In the genomic region with DNA sequence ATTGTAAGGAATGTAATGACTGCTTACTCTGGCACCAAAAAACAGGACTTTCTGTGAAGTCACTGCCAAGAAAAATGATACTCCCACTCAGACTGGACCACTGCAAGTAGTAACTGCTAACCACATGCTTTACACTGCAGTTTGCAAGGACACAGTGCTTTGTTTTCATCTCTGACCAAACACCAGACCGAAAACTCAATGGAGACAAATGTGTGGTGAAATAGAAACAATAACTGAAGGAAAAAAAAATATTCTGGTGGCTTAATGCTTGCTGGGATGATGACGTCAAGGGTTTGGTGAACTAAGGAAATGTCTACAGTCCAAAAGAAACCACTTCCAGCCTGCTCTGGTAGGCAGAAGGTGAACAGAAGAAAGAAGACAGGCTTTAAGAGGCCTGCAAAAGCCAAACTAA, we compare ENCODE assay signal across 10 cellular contexts. TPM values are rescaled to one million over a fixed set of nuclear protein-coding genes. Genes with fewer than 3 reads are reported as not detected.
DNase-seq lines count a peak whose midpoint lies in the region; ATAC-seq, FAIRE-seq and TF ChIP-seq lines count a peak whose summit lies in the region.
"Had no signal": no experiment of that assay in that cellular context is flagged by ENCODE, and none has a peak within 500 bp of the region (broad histone marks: within the 10 kb centered on the region; RNA-seq: fewer than 3 reads in every experiment).

No MANE protein-coding gene starts in this region.

- no peak for TF ChIP-seq POLR2A in HepG2 (IDR thresholded peaks at IDR 0.05; ENCODE audit: insufficient read depth in 1 of 2, low read depth in 2 of 2, low read length in 2 of 2)

- POLR2A ChIA-PET in HepG2 (lab: Yijun Ruan, JAX) = no interaction called here

- H3K36me3 ChIP-seq in adipocyte (ENCODE audit: control insufficient read depth, insufficient read depth, low read length, severe bottlenecking) (peaks cover 3% of the 10 kb centered on the region), kidney (ENCODE audit: control insufficient read depth in 1 of 2, insufficient read depth in 2 of 2, low read length in 2 of 2) (no peaks in the 10 kb centered on the region), thoracic aorta (no peaks in the 10 kb centered on the region), HepG2 (replicated peaks in 1 of 2; ENCODE audit: control insufficient read depth in 1 of 2, insufficient read depth in 2 of 2, low read length in 2 of 2) (no peaks in the 10 kb centered on the region)

- H3K4me3 ChIP-seq in adipocyte (ENCODE audit: low read length) = no peak overlapping the region
- H3K4me3 ChIP-seq in kidney (ENCODE audit: low read length in 2 of 2) = no peak overlapping the region
- no peak overlapping the region for H3K4me3 ChIP-seq in thoracic aorta
- H3K4me3 ChIP-seq in HepG2 (replicated peaks in 1 of 3; ENCODE audit: insufficient read depth in 1 of 3, low read depth in 2 of 3, low read length in 3 of 3) = no peak overlapping the region

- no peaks in the 10 kb centered on the region for H3K79me2 ChIP-seq in HepG2 (ENCODE audit: insufficient read depth, low read length)

- H3K27me3 ChIP-seq in adipocyte (replicated peaks; ENCODE audit: control insufficient read depth, insufficient read depth, low read length) (peaks cover 5% of the 10 kb centered on the region), thoracic aorta (replicated peaks; ENCODE audit: insufficient read depth) (no peaks in the 10 kb centered on the region), HepG2 (ENCODE audit: control insufficient read depth in 1 of 2, insufficient read depth in 2 of 2, low read length in 2 of 2) (no peaks in the 10 kb centered on the region)

- H3K4me1 Mint-ChIP-seq in activated naive CD4-positive, alpha-beta T cell treated with anti-CD3 and anti-CD28 coated beads, Interleukin-2, amount 10 ng/mL, durations not matched to agents 7 days and 5 days = peaks cover 12% of the 10 kb centered on the region
- H3K4me1 Mint-ChIP-seq: stimulated activated effector memory CD8-positive, alpha-beta T cell treated with anti-CD3 and anti-CD28 coated beads, Interleukin-12 subunit alpha, Interleukin-12 subunit beta, amount 100 ng/mL, for 72 hours had no signal

- H3K9me3 Mint-ChIP-seq in activated naive CD4-positive, alpha-beta T cell treated with anti-CD3 and anti-CD28 coated beads, Interleukin-2, amount 10 ng/mL, durations not matched to agents 7 days and 5 days = no peaks in the 10 kb centered on the region
- H3K9me3 Mint-ChIP-seq: stimulated activated effector memory CD8-positive, alpha-beta T cell treated with anti-CD3 and anti-CD28 coated beads, Interleukin-12 subunit alpha, Interleukin-12 subunit beta, amount 100 ng/mL, for 72 hours had no signal

- no peak for TF ChIP-seq CTCF in kidney (IDR thresholded peaks at IDR 0.05; ENCODE audit: borderline replicate concordance, extremely low read depth, insufficient read depth)
- TF ChIP-seq CTCF in thoracic aorta (IDR thresholded peaks at IDR 0.05) = no peak
- no peak for TF ChIP-seq CTCF in HepG2 (CRISPR knock-in tag; IDR thresholded peaks at IDR 0.05)

- no peak overlapping the region for H2AFZ ChIP-seq in HepG2 (ENCODE audit: low read length)

- no peaks in the 10 kb centered on the region for H3K9me3 ChIP-seq in adipocyte (ENCODE audit: control insufficient read depth, low read length)
- no peaks in the 10 kb centered on the region for H3K9me3 ChIP-seq in kidney (ENCODE audit: control insufficient read depth in 1 of 2, low read length in 2 of 2)
- H3K9me3 ChIP-seq in thoracic aorta = no peaks in the 10 kb centered on the region
- H3K9me3 ChIP-seq in HepG2 (ENCODE audit: low read length) = no peaks in the 10 kb centered on the region

- intact Hi-C loops in kidney (cut with DNase I) (no loop called here), HepG2 (cut with micrococcal nuclease; ENCODE audit: unreplicated experiment) (no loop called here)

- peak overlapping the region; percentile 82 for H3K27ac Mint-ChIP-seq in activated naive CD4-positive, alpha-beta T cell treated with anti-CD3 and anti-CD28 coated beads, Interleukin-2, amount 10 ng/mL, durations not matched to agents 7 days and 5 days
- H3K27ac Mint-ChIP-seq: stimulated activated effector memory CD8-positive, alpha-beta T cell treated with anti-CD3 and anti-CD28 coated beads, Interleukin-12 subunit alpha, Interleukin-12 subunit beta, amount 100 ng/mL, for 72 hours had no signal

- BruUV-seq in HepG2 (replicated peaks; lab: Mats Ljungman, UMichigan) = no TSS peak

- TF ChIP-seq RAD21 in HepG2 (CRISPR knock-in tag; IDR thresholded peaks at IDR 0.05) = no peak

- in situ Hi-C loops in HepG2 (cut with HindIII; ENCODE audit: extremely low pct_ligation_motif_present, low pct_unique_long_range_greater_than_20kb) (no loop called here), G401 (cut with HindIII; ENCODE audit: low sequenced_read_pairs) (no loop called here)

- no peaks in the 10 kb centered on the region for H4K20me1 ChIP-seq in HepG2 (ENCODE audit: insufficient read depth, low read length)

- no peak overlapping the region for H3K4me2 ChIP-seq in HepG2 (ENCODE audit: low read depth, low read length)

- H3K36me3 Mint-ChIP-seq in activated naive CD4-positive, alpha-beta T cell treated with anti-CD3 and anti-CD28 coated beads, Interleukin-2, amount 10 ng/mL, durations not matched to agents 7 days and 5 days = no peaks in the 10 kb centered on the region
- H3K36me3 Mint-ChIP-seq: stimulated activated effector memory CD8-positive, alpha-beta T cell treated with anti-CD3 and anti-CD28 coated beads, Interleukin-12 subunit alpha, Interleukin-12 subunit beta, amount 100 ng/mL, for 72 hours had no signal

- TF ChIP-seq EP300 in HepG2 (IDR thresholded peaks at IDR 0.05; ENCODE audit: low read depth in 2 of 2, low read length in 2 of 2) (no peak), HepG2 (CRISPR knock-in tag; IDR thresholded peaks at IDR 0.05; ENCODE audit: borderline replicate concordance) (no peak)

- ATAC-seq in thoracic aorta (ENCODE audit: insufficient number of reproducible peaks, low FRiP score, low read depth) (peak; percentile 55), HepG2 (no peak)
- ATAC-seq: stimulated activated effector memory CD8-positive, alpha-beta T cell treated with anti-CD3 and anti-CD28 coated beads, Interleukin-12 subunit alpha, Interleukin-12 subunit beta, amount 100 ng/mL, for 72 hours had no signal

- H3K4me3 Mint-ChIP-seq in activated naive CD4-positive, alpha-beta T cell treated with anti-CD3 and anti-CD28 coated beads, Interleukin-2, amount 10 ng/mL, durations not matched to agents 7 days and 5 days = no peak overlapping the region
- H3K4me3 Mint-ChIP-seq: stimulated activated effector memory CD8-positive, alpha-beta T cell treated with anti-CD3 and anti-CD28 coated beads, Interleukin-12 subunit alpha, Interleukin-12 subunit beta, amount 100 ng/mL, for 72 hours had no signal

- H3K9ac ChIP-seq in adipocyte (ENCODE audit: low read length) (no peak overlapping the region), kidney (ENCODE audit: low read length in 2 of 2) (no peak overlapping the region), HepG2 (ENCODE audit: insufficient read depth, low read depth, low read length) (no peak overlapping the region)

- H3K27ac ChIP-seq in kidney (ENCODE audit: low read depth in 2 of 2, low read length in 2 of 2) (no peak overlapping the region), thoracic aorta (peak overlapping the region; percentile 38 to 67), HepG2 (ENCODE audit: extremely low read length, insufficient read depth, low read length) (no peak overlapping the region)

- H3K4me1 ChIP-seq in adipocyte (ENCODE audit: control insufficient read depth, insufficient read depth, low read length) (peaks cover 13% of the 10 kb centered on the region), kidney (ENCODE audit: control insufficient read depth in 1 of 2, insufficient read depth in 1 of 2, low read depth in 1 of 2, low read length in 2 of 2) (peaks cover 2 to 3% of the 10 kb centered on the region in 2 donors), thoracic aorta (ENCODE audit: control insufficient read depth in 1 of 2, low read depth in 2 of 2) (peaks cover 0 to 15% of the 10 kb centered on the region in 2 donors), HepG2 (ENCODE audit: insufficient read depth, low read length) (no peaks in the 10 kb centered on the region)

- WGBS in HepG2 (ENCODE audit: low lambda C conversion rate) = 36% methylated on average over 2 of the region's 2 CpGs

- CTCF ChIA-PET in activated naive CD4-positive, alpha-beta T cell treated with anti-CD3 and anti-CD28 coated beads, Interleukin-2, amount 10 ng/mL, durations not matched to agents 7 days and 5 days (lab: Charles Lee) = no interaction called here
- CTCF ChIA-PET in HepG2 (lab: Yijun Ruan, JAX; ENCODE audit: low intra/inter-chr PET ratio, low total read pairs) = no interaction called here

- DNase-seq in activated naive CD4-positive, alpha-beta T cell treated with anti-CD3 and anti-CD28 coated beads, Interleukin-2, amount 10 ng/mL, durations not matched to agents 7 days and 5 days = no peak
- no peak for DNase-seq in activated naive CD4-positive, alpha-beta T cell (lab: John Stamatoyannopoulos, UW)
- DNase-seq in adipocyte (ENCODE audit: low read depth) (peak; percentile 55), kidney (no peak), thoracic aorta (ENCODE audit: low spot score) (no peak), HepG2 (ENCODE audit: low spot score) (no peak), NCI-H526 (lab: John Stamatoyannopoulos, UW) (no peak), G401 (ENCODE audit: low spot score) (no peak)
- DNase-seq: NCI-H146 had no signal

- FAIRE-seq in kidney (lab: Jason Lieb, UNC) (peak; percentile 62), HepG2 (lab: Jason Lieb, UNC) (no peak)

- no peaks in the 10 kb centered on the region for H3K27me3 Mint-ChIP-seq in activated naive CD4-positive, alpha-beta T cell treated with anti-CD3 and anti-CD28 coated beads, Interleukin-2, amount 10 ng/mL, durations not matched to agents 7 days and 5 days

RNA-seq across cellular contexts. Expression of a gene that starts 13.2 kb away (rescaled TPM):
- 70.3 TPM for total RNA-seq in kidney
- 19.5 TPM for polyA plus RNA-seq in kidney (ENCODE audit: insufficient read depth, low read depth, low replicate concordance)
- total RNA-seq in thoracic aorta = 10 to 100 TPM; 21.3 to 28.4 TPM
- total RNA-seq in HepG2 (2016; rRNA removed; fragmentation: Illumina TruSeq; extraction: Trizol) = 0.14 and 0.29 TPM in 2 replicates
- total RNA-seq in HepG2 (2016; cell fraction: cytosol; rRNA removed; fragmentation: Illumina TruSeq; extraction: Trizol; ENCODE audit: low read depth) = 0.10 TPM in 1 of 2 replicates, not detected in the other
- total RNA-seq in HepG2 (2016; cell fraction: insoluble cytoplasmic fraction; rRNA removed; fragmentation: Illumina TruSeq; extraction: Trizol) = 0.12 and 0.26 TPM in 2 replicates
- total RNA-seq in HepG2 (2016; cell fraction: membrane; rRNA removed; fragmentation: Illumina TruSeq; extraction: Trizol) = 0.03 and 0.07 TPM in 2 replicates
- total RNA-seq in HepG2 (2016; cell fraction: nucleus; rRNA removed; fragmentation: Illumina TruSeq; extraction: Trizol) = 0.16 and 0.34 TPM in 2 replicates
- 0.38 and 0.68 TPM in 2 replicates for polyA plus RNA-seq in HepG2 (2011; rRNA removed)
- 0.31 and 0.58 TPM in 2 replicates for polyA plus RNA-seq in HepG2 (2011; cell fraction: cytosol; rRNA removed)
- 0.16 and 0.18 TPM in 2 replicates for polyA plus RNA-seq in HepG2 (2011; cell fraction: nucleus; rRNA removed)
- polyA plus RNA-seq in HepG2 (2012) = 0.51 and 0.52 TPM in 2 replicates
- 0.02 TPM in 1 of 2 replicates, not detected in the other for polyA plus RNA-seq in HepG2 (2016; cell fraction: cytosol; fragmentation: Illumina TruSeq; extraction: Trizol; ENCODE audit: low read depth)
- 0.17 and 0.24 TPM in 2 replicates for polyA plus RNA-seq in HepG2 (2016; cell fraction: insoluble cytoplasmic fraction; fragmentation: Illumina TruSeq; extraction: Trizol; ENCODE audit: low read depth)
- polyA plus RNA-seq in HepG2 (2016; cell fraction: membrane; fragmentation: Illumina TruSeq; extraction: Trizol; ENCODE audit: low read depth) = 0.03 and 0.05 TPM in 2 replicates
- 0.35 and 0.38 TPM in 2 replicates for polyA plus RNA-seq in HepG2 (2016; cell fraction: nucleus; fragmentation: Illumina TruSeq; extraction: Trizol; ENCODE audit: insufficient read depth, low read depth)
- polyA minus RNA-seq in HepG2 (2011; rRNA and poly(A)+ RNA removed; ENCODE audit: low replicate concordance) = 0.48 TPM in 1 of 2 replicates, not detected in the other
- polyA minus RNA-seq in HepG2 (2011; cell fraction: cytosol; rRNA and poly(A)+ RNA removed) = 0.35 and 0.79 TPM in 2 replicates
- polyA minus RNA-seq in HepG2 (2011; cell fraction: nucleus; rRNA and poly(A)+ RNA removed) = 0.26 and 0.50 TPM in 2 replicates
- total RNA-seq in G401 (2014; rRNA removed; shearing (Covaris generic)) = 18.0 and 28.1 TPM in 2 replicates

Comparison
In these comparisons a context has a peak if more than half of its experiments do, and no peak if none do; other contexts are left out.
1. H3K27ac ChIP-seq: peak in thoracic aorta (2 of 2); none in kidney (0 of 2) and HepG2 (single experiment).
2. RNA of a gene that starts 13.2 kb away (total RNA-seq): 70.3 TPM in kidney (single experiment), 21.3 to 28.4 TPM in thoracic aorta and 18.0 to 28.1 TPM in G401; 0.03 to 0.34 TPM in HepG2; every median in the first group is over 10 times any median in the second.